ENCODE assay signal across 27 cellular contexts in the genomic region with DNA sequence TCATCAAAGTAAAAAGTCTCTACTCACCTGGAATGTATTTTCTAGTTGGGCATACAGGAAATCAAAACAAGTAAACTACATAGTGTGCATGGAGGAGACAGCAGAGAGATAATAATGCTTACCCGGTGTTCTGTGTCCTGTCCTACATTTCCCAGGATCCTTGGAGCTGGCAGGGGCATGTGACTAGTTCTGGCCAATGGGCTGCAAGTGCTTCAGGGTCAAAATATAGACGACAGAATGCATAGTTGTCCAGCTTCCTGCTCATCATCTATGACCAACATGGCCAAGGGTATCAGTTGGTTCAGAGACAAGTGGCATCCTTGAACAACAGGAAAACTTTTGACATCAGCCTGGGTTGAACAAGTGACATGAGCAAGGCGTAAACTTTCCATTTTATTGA. TPM values are rescaled to one million over a fixed set of nuclear protein-coding genes. Genes with fewer than 3 reads are reported as not detected.
"Had no signal": no experiment of that assay in that cellular context is flagged by ENCODE, and none has a peak within 500 bp of the region (broad histone marks: within the 10 kb centered on the region; RNA-seq: fewer than 3 reads in every experiment).

No MANE protein-coding gene starts in this region.

- H3K27me3 ChIP-seq: gastrocnemius medialis, pancreas, sigmoid colon, stomach, thyroid gland, upper lobe of right lung had no signal

- H3K4me3 ChIP-seq: gastrocnemius medialis, pancreas, prostate gland, sigmoid colon, stomach, thyroid gland, upper lobe of right lung had no signal

- H3K27ac ChIP-seq: gastrocnemius medialis, pancreas, prostate gland, sigmoid colon, stomach, thyroid gland, upper lobe of right lung had no signal

- H3K4me1 Mint-ChIP-seq: mesothelial cell of epicardium, neural crest cell had no signal

- ATAC-seq: gastrocnemius medialis; pancreas; SK-N-SH treated with all-trans-retinoic acid at 6 μM for 48 hours; stimulated activated memory B cell treated with anti-CD40 and anti-IgM and Interleukin-4, amounts not matched to agents 10 μg/mL and 1 μg/mL and 100 μg/mL, for 72 hours; upper lobe of right lung had no signal

- H3K36me3 ChIP-seq: pancreas, prostate gland, upper lobe of right lung had no signal

- H3K9me3 ChIP-seq: prostate gland, thyroid gland had no signal

- H3K4me1 ChIP-seq: pancreas, prostate gland, sigmoid colon, thyroid gland, upper lobe of right lung had no signal

- H3K4me3 Mint-ChIP-seq: mesothelial cell of epicardium; neural crest cell; stimulated activated memory B cell treated with anti-CD40 and anti-IgM and Interleukin-4, amounts not matched to agents 10 μg/mL and 1 μg/mL and 100 μg/mL, for 72 hours had no signal

- H3K27me3 Mint-ChIP-seq: naive B cell; stimulated activated memory B cell treated with anti-CD40 and anti-IgM and Interleukin-4, amounts not matched to agents 10 μg/mL and 1 μg/mL and 100 μg/mL, for 72 hours had no signal

- H3K27ac Mint-ChIP-seq: mesothelial cell of epicardium had no signal

- DNase-seq: activated CD4-positive, alpha-beta T cell treated with anti-CD3 and anti-CD28 coated beads for 1 hour; activated CD8-positive, alpha-beta memory T cell treated with anti-CD3 and anti-CD28 coated beads for 24 hours; activated gamma-delta T cell treated with Interleukin-2 at 50 U/mL for 16 hours; amniotic stem cell; caudate nucleus; erythroblast; gastrocnemius medialis; glutamatergic neuron; hippocampal formation; kidney; naive B cell; nucleus accumbens; pancreas; retina; sigmoid colon; small intestine; stimulated activated CD4-positive, alpha-beta T cell treated with anti-CD3 and anti-CD28 coated beads, Interleukin-4, amount 100 ng/mL, for 24 hours; stomach; T-helper 2 cell; thyroid gland; upper lobe of right lung had no signal

RNA-seq across cellular contexts. Expression of a gene that starts 21.9 kb away (rescaled TPM):
- total RNA-seq: gastrocnemius medialis, kidney, lower leg skin, mesothelial cell of epicardium, neural crest cell, pancreas, prostate gland, sigmoid colon, stomach, thyroid gland, upper lobe of right lung had no signal
- polyA plus RNA-seq: pancreas, sigmoid colon, small intestine, stomach had no signal

RNA-seq across cellular contexts. Expression of a gene that starts 30.1 kb away (rescaled TPM):
- total RNA-seq: kidney, lower leg skin, pancreas, sigmoid colon had no signal

RNA-seq across cellular contexts. Expression of a gene that starts 33.1 kb away (rescaled TPM):
- total RNA-seq: gastrocnemius medialis, kidney, lower leg skin, mesothelial cell of epicardium, neural crest cell, pancreas, prostate gland, sigmoid colon, stomach, thyroid gland, upper lobe of right lung had no signal
- polyA plus RNA-seq: pancreas, sigmoid colon, small intestine, stomach had no signal

RNA-seq across cellular contexts. Expression of a gene that starts 41.4 kb away (rescaled TPM):
- total RNA-seq: gastrocnemius medialis, kidney, lower leg skin, mesothelial cell of epicardium, neural crest cell, pancreas, prostate gland, sigmoid colon, stomach, thyroid gland, upper lobe of right lung had no signal
- polyA plus RNA-seq: pancreas, sigmoid colon, small intestine, stomach had no signal
